Comparison of ENCODE assay signal across 8 cellular contexts in the genomic region with DNA sequence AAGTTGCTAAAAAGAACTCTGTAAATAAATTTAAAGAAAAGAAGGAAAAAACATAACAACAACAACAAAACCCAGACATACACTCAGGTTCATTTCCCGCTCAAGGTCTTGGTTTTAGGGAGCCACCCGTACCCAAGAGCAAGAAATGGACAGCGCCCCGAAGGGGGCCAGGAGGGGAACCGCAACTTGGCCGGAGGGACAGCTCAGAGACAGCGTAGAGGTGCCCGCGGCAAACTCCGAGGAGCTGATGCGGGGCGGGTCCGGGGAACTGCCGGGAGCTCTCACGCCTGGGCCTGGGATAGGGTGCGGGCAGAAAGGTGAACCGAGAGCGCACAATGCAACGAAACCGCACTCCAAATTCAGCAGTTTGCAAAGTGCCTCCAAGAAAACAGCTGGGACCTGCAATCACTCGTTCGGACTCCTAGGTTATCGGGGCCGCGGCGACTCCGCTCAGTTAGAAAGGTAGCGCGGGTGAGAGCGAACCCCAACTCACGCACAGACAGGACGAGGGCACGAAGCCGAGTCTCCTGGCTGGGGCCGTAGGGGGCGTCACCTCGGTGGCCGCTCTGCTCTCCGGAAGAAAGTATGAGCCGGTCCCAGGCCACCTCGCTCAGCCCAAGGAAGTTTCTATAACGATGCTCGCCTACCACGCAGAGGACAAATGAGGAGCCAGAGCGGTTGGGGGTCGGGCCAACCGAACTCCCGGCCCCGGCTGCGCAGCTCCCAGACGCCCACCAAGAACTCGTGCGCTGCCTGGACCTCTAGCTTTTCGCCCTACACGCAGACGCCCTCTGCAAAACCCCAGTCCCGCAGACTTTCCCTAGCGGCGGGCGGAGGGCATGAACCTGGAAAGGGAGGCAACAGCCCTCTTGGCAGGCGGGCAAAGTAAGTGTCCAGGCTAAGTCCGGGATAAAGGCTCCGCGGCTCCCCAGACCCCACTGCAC. TPM values are rescaled to one million over a fixed set of nuclear protein-coding genes. Genes with fewer than 3 reads are reported as not detected.
DNase-seq lines count a peak whose midpoint lies in the region; ATAC-seq and TF ChIP-seq lines count a peak whose summit lies in the region.

No MANE protein-coding gene starts in this region.

- POLR2A ChIA-PET in Panc1 (lab: Charles Lee) = no interaction called here

- intact Hi-C loops in Panc1 (cut with micrococcal nuclease; ENCODE audit: unreplicated experiment) = no loop called here

- no peaks in the 10 kb centered on the region for H4K20me1 ChIP-seq in smooth muscle cell (ENCODE audit: low read depth)

- ATAC-seq in Panc1 (peak; percentile 89), GM19328 (IDR thresholded peaks at IDR 0.05; ENCODE audit: unreplicated experiment) (no peak)

- H3K27me3 ChIP-seq in GM06990 (replicated peaks; ENCODE audit: control insufficient read depth, insufficient read depth, low read length) (peaks cover 4% of the 10 kb centered on the region), Panc1 (ENCODE audit: control insufficient read depth, insufficient read depth, low read length) (peaks cover 4% of the 10 kb centered on the region), smooth muscle cell (ENCODE audit: low read depth) (peaks cover 81% of the 10 kb centered on the region)

- H3K4me1 ChIP-seq in Panc1 (ENCODE audit: control insufficient read depth, insufficient read depth, low read length) = no peaks in the 10 kb centered on the region; the same call in 1 of the 2 replicates
- H3K4me1 ChIP-seq in smooth muscle cell (ENCODE audit: low read depth) = peaks cover 5% of the 10 kb centered on the region

- H3K36me3 ChIP-seq in GM06990 (ENCODE audit: control insufficient read depth, insufficient read depth, low read length) = no peaks in the 10 kb centered on the region
- H3K36me3 ChIP-seq in Panc1 (ENCODE audit: control insufficient read depth, insufficient read depth, low read length) = no peaks in the 10 kb centered on the region
- H3K36me3 ChIP-seq in smooth muscle cell (ENCODE audit: low read depth) = no peaks in the 10 kb centered on the region

- H3K27ac ChIP-seq in Panc1 (ENCODE audit: low read length) (no peak overlapping the region), smooth muscle cell (ENCODE audit: low read depth) (no peak overlapping the region)

- CTCF ChIA-PET in Panc1 (lab: Charles Lee) = interaction anchor here (0.6 to 1.0 kb wide), 3 partner anchors 47 to 253 kb away, joined by 3 to 9 read pairs (median 3); no protein-coding TSS in a partner anchor

- H3K4me2 ChIP-seq in smooth muscle cell = peak overlapping the region; percentile 87

- BruUV-seq in Panc1 (replicated peaks; lab: Mats Ljungman, UMichigan) = no TSS peak

- H3K9me3 ChIP-seq in Panc1 (ENCODE audit: control insufficient read depth, insufficient read depth, low read depth, low read length) = no peaks in the 10 kb centered on the region
- no peaks in the 10 kb centered on the region for H3K9me3 ChIP-seq in smooth muscle cell (replicated peaks; ENCODE audit: low read depth)

- TF ChIP-seq CTCF in GM06990 (IDR thresholded peaks at IDR 0.05; ENCODE audit: insufficient read depth, low read length, poor library complexity, severe bottlenecking) (no peak), Panc1 (IDR thresholded peaks at IDR 0.05) (peak; percentile 55), smooth muscle cell (IDR thresholded peaks at IDR 0.05; ENCODE audit: borderline replicate concordance, insufficient read depth, poor library complexity, severe bottlenecking) (peak; percentile 35)

- H3K79me2 ChIP-seq in smooth muscle cell (ENCODE audit: low read depth) = no peaks in the 10 kb centered on the region

- under 1% methylated on average over 61 of the region's 64 CpGs for WGBS in smooth muscle cell (ENCODE audit: low lambda C conversion rate)

- H3K4me3 ChIP-seq in GM06990 (replicated peaks; ENCODE audit: low read depth, low read length) (no peak overlapping the region), Panc1 (ENCODE audit: low read depth in 2 of 2, low read length in 2 of 2) (peak overlapping the region; percentile 34 to 45), smooth muscle cell (peak overlapping the region; percentile 67)

- no peak overlapping the region for H3K9ac ChIP-seq in smooth muscle cell (ENCODE audit: low read depth)

- DNase-seq in GM06990 (ENCODE audit: extremely low read depth, insufficient read length) = peak; percentile 9
- DNase-seq in Panc1 (ENCODE audit: low read depth, low spot score) = no peak
- DNase-seq in T47D (ENCODE audit: low read depth in 1 of 2, low spot score in 1 of 2) = peak; percentile 25 to 64
- DNase-seq in islet precursor cell = peak; percentile 88
- peak; percentile 6 for DNase-seq in smooth muscle cell (lab: John Stamatoyannopoulos, UW; ENCODE audit: unreplicated experiment)
- DNase-seq in KBM-7 = no peak
- DNase-seq in NCI-H524 treated with DMSO at 0.1 percent for 48 hours (lab: John Stamatoyannopoulos, UW) = no peak

- H2AFZ ChIP-seq in smooth muscle cell (ENCODE audit: low read depth) = peak overlapping the region; percentile 81

- in situ Hi-C loops in Panc1 (cut with HindIII; ENCODE audit: low pct_unique_long_range_greater_than_20kb, low sequenced_read_pairs) (no loop called here), T47D (cut with HindIII; ENCODE audit: low pct_unique_long_range_greater_than_20kb, low sequenced_read_pairs) (no loop called here), KBM-7 (cut with MboI; ENCODE audit: low pct_unique_long_range_greater_than_20kb, low sequenced_read_pairs) (no loop called here)

- H3F3A ChIP-seq in smooth muscle cell (ENCODE audit: low read depth) = no peaks in the 10 kb centered on the region

RNA-seq across cellular contexts. Expression of a gene that starts 1.4 kb away (rescaled TPM):
- 0.10 TPM for total RNA-seq in Panc1 (2021; ENCODE audit: unreplicated experiment)
- polyA plus RNA-seq in Panc1 (2012; ENCODE audit: insufficient read length) = not detected
- total RNA-seq in smooth muscle cell = 11.0 and 27.6 TPM in 2 replicates
- 6.3 and 8.4 TPM in 2 replicates for polyA plus RNA-seq in smooth muscle cell

Comparison
In these comparisons a context has a peak if more than half of its experiments do, and no peak if none do; other contexts are left out.
1. DNase-seq: peak in GM06990 (single experiment), T47D (2 of 2), islet precursor cell (single experiment) and smooth muscle cell (single experiment); none in Panc1 (single experiment), KBM-7 (single experiment) and NCI-H524 treated with DMSO at 0.1 percent for 48 hours (single experiment).
2. RNA of a gene that starts 1.4 kb away (total RNA-seq): 11.0 to 27.6 TPM in smooth muscle cell; 0.10 TPM in Panc1 (single experiment); every median in the first group is over 10 times any median in the second.